7 cellular contexts compared by ENCODE assay signal in the genomic region with DNA sequence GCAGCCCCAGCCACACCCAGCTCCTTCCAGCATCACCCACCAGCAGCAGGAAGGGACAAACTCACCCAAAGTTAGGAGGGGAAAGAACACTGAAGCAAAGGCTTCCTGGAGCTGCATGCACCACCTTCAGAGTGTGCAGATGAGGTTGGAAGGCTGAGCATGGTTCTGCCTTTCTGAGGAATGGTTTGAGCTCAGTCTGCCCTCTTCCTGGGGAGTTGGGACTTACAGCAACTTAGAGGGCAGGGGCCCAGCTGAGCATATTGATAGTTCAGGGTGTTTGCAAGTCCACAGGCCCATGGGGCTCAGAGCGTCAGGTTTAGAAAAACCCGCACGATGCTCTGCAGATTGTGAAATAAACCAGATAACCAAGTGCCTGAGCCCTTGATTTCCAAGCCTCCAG. TPM values are rescaled to one million over a fixed set of nuclear protein-coding genes. Genes with fewer than 3 reads are reported as not detected.
"Had no signal": no experiment of that assay in that cellular context is flagged by ENCODE, and none has a peak within 500 bp of the region (broad histone marks: within the 10 kb centered on the region; RNA-seq: fewer than 3 reads in every experiment).

No MANE protein-coding gene starts in this region.

RNA-seq across cellular contexts. Expression of a gene that starts 3.8 kb away (rescaled TPM):
- total RNA-seq: T-cell had no signal

RNA-seq across cellular contexts. Expression of a gene that starts 11.4 kb away (rescaled TPM):
- total RNA-seq: M059J, PC-3, Right ventricle myocardium inferior, RPMI7951, SJSA1, T-cell had no signal
- polyA plus RNA-seq: SK-N-SH had no signal
